Comparison of ENCODE assay signal across 36 cellular contexts in the genomic region with DNA sequence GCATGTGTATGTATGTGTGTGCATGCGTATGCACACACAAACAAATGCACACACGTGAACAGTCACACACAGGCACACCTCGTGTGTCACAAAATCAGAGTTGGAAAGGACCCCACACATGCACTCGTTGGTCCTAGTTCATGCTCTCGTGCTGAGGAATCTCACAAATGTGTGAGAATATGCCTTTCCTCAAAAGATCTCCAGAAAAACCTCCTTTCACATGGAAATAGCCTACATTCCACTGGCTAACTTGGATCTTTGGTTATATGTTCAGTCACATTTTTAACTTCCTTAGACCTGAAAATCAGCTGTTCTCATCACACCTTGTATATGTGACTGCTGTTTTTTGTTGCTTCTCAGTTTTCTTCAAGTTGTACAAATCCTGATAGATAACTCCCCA.
"Had no signal": no experiment of that assay in that cellular context is flagged by ENCODE, and none has a peak within 500 bp of the region (broad histone marks: within the 10 kb centered on the region; RNA-seq: fewer than 3 reads in every experiment).

No MANE protein-coding gene starts in this region.

- H3K4me1 Mint-ChIP-seq: activated CD4-positive, alpha-beta memory T cell treated with anti-CD3 and anti-CD28 coated beads, Interleukin-2, amount 10 ng/mL, durations not matched to agents 7 days and 5 days; activated CD4-positive, alpha-beta T cell treated with anti-CD3 and anti-CD28 coated beads for 36 hours; activated CD4-positive, alpha-beta T cell treated with anti-CD3 and anti-CD28 coated beads, Interleukin-2, amount 10 ng/mL, durations not matched to agents 7 days and 5 days; activated CD8-positive, alpha-beta memory T cell treated with anti-CD3 and anti-CD28 coated beads, Interleukin-2, amount 10 ng/mL, durations not matched to agents 7 days and 5 days; activated naive CD4-positive, alpha-beta T cell treated with anti-CD3 and anti-CD28 coated beads, Interleukin-2, amount 10 ng/mL, durations not matched to agents 7 days and 5 days; activated naive CD4-positive, alpha-beta T cell treated with anti-CD3 and anti-CD28 coated beads, Interleukin-2, amount 50 U/mL, for 24 hours; activated naive CD8-positive, alpha-beta T cell treated with anti-CD3 and anti-CD28 coated beads, Interleukin-2, amount 10 ng/mL, durations not matched to agents 7 days and 5 days; activated naive CD8-positive, alpha-beta T cell treated with anti-CD3 and anti-CD28 coated beads, Interleukin-2, amount 50 U/mL, for 24 hours; WTC11 had no signal

- H3K27me3 ChIP-seq: brain microvascular endothelial cell had no signal

- H3K9me3 ChIP-seq: body of pancreas, breast epithelium had no signal

- H3K27ac Mint-ChIP-seq: activated CD4-positive, alpha-beta memory T cell treated with anti-CD3 and anti-CD28 coated beads, Interleukin-2, amount 10 ng/mL, durations not matched to agents 7 days and 5 days; activated CD4-positive, alpha-beta T cell treated with anti-CD3 and anti-CD28 coated beads for 36 hours; activated CD4-positive, alpha-beta T cell treated with anti-CD3 and anti-CD28 coated beads, Interleukin-2, amount 10 ng/mL, durations not matched to agents 7 days and 5 days; activated CD8-positive, alpha-beta memory T cell treated with anti-CD3 and anti-CD28 coated beads, Interleukin-2, amount 10 ng/mL, durations not matched to agents 7 days and 5 days; activated CD8-positive, alpha-beta T cell treated with anti-CD3 and anti-CD28 coated beads, Interleukin-2, amount 10 ng/mL, durations not matched to agents 7 days and 5 days; activated naive CD4-positive, alpha-beta T cell treated with anti-CD3 and anti-CD28 coated beads, Interleukin-2, amount 10 ng/mL, durations not matched to agents 7 days and 5 days; activated naive CD4-positive, alpha-beta T cell treated with anti-CD3 and anti-CD28 coated beads, Interleukin-2, amount 50 U/mL, for 24 hours; activated naive CD8-positive, alpha-beta T cell; activated naive CD8-positive, alpha-beta T cell treated with anti-CD3 and anti-CD28 coated beads, Interleukin-2, amount 10 ng/mL, durations not matched to agents 7 days and 5 days; activated naive CD8-positive, alpha-beta T cell treated with anti-CD3 and anti-CD28 coated beads, Interleukin-2, amount 50 U/mL, for 24 hours; activated T-cell treated with anti-CD3 and anti-CD28 coated beads, Interleukin-2, amount 50 U/mL, for 24 hours; activated T-helper 2 cell treated with anti-CD3 and anti-CD28 coated beads, Interferon-gamma antibody, Interleukin-2, Interleukin-4, amounts not matched to agents 10 μg/mL and 5 μg/mL and 100 μg/mL, durations not matched to agents 14 hours and 24 hours and 36 hours; T-helper 1 cell treated with Interleukin-12 subunit alpha and Interleukin-12 subunit beta and Interleukin-4 antibody, amounts not matched to agents 30 μg/mL and 1 μg/mL, for 36 hours; T-helper 2 cell treated with Interferon-gamma antibody and Interleukin-4, amounts not matched to agents 5 μg/mL and 100 μg/mL, for 36 hours; WTC11 had no signal

- H3K36me3 Mint-ChIP-seq: activated CD8-positive, alpha-beta memory T cell treated with anti-CD3 and anti-CD28 coated beads, Interleukin-2, amount 10 ng/mL, durations not matched to agents 7 days and 5 days; activated naive CD4-positive, alpha-beta T cell treated with anti-CD3 and anti-CD28 coated beads, Interleukin-2, amount 10 ng/mL, durations not matched to agents 7 days and 5 days; activated naive CD4-positive, alpha-beta T cell treated with anti-CD3 and anti-CD28 coated beads, Interleukin-2, amount 50 U/mL, for 24 hours; activated naive CD8-positive, alpha-beta T cell; activated naive CD8-positive, alpha-beta T cell treated with anti-CD3 and anti-CD28 coated beads, Interleukin-2, amount 10 ng/mL, durations not matched to agents 7 days and 5 days had no signal

- ATAC-seq: activated CD4-positive, alpha-beta T cell treated with anti-CD3 and anti-CD28 coated beads for 36 hours; activated CD4-positive, CD25-positive, alpha-beta regulatory T cell treated with anti-CD3 and anti-CD28 coated beads, Interleukin-2, amount 50 U/mL, for 24 hours; activated CD8-positive, alpha-beta memory T cell treated with anti-CD3 and anti-CD28 coated beads, Interleukin-2, amount 10 ng/mL, durations not matched to agents 7 days and 5 days; activated CD8-positive, alpha-beta T cell treated with anti-CD3 and anti-CD28 coated beads, Interleukin-2, amount 10 ng/mL, durations not matched to agents 7 days and 5 days; activated naive CD8-positive, alpha-beta T cell treated with anti-CD3 and anti-CD28 coated beads, Interleukin-2, amount 50 U/mL, for 24 hours; body of pancreas; WTC11 had no signal

- H3K9me3 Mint-ChIP-seq: activated CD4-positive, alpha-beta memory T cell treated with anti-CD3 and anti-CD28 coated beads, Interleukin-2, amount 10 ng/mL, durations not matched to agents 7 days and 5 days; activated CD4-positive, alpha-beta T cell treated with anti-CD3 and anti-CD28 coated beads, Interleukin-2, amount 10 ng/mL, durations not matched to agents 7 days and 5 days; activated naive CD4-positive, alpha-beta T cell treated with anti-CD3 and anti-CD28 coated beads, Interleukin-2, amount 50 U/mL, for 24 hours; activated naive CD8-positive, alpha-beta T cell treated with anti-CD3 and anti-CD28 coated beads, Interleukin-2, amount 10 ng/mL, durations not matched to agents 7 days and 5 days; activated naive CD8-positive, alpha-beta T cell treated with anti-CD3 and anti-CD28 coated beads, Interleukin-2, amount 50 U/mL, for 24 hours; activated T-cell treated with anti-CD3 and anti-CD28 coated beads, Interleukin-2, amount 50 U/mL, for 24 hours; T-helper 2 cell treated with Interferon-gamma antibody and Interleukin-4, amounts not matched to agents 5 μg/mL and 100 μg/mL, for 36 hours had no signal

- H3K27ac ChIP-seq: body of pancreas, brain microvascular endothelial cell, breast epithelium, WERI-Rb-1 had no signal

- H3K4me1 ChIP-seq: body of pancreas, breast epithelium had no signal

- H3K27me3 Mint-ChIP-seq: activated CD4-positive, alpha-beta memory T cell treated with anti-CD3 and anti-CD28 coated beads, Interleukin-2, amount 10 ng/mL, durations not matched to agents 7 days and 5 days; activated CD4-positive, alpha-beta T cell treated with anti-CD3 and anti-CD28 coated beads, Interleukin-2, amount 10 ng/mL, durations not matched to agents 7 days and 5 days had no signal

- H3K36me3 ChIP-seq: brain microvascular endothelial cell, breast epithelium, WERI-Rb-1 had no signal

- H3K4me3 ChIP-seq: body of pancreas, breast epithelium had no signal

- DNase-seq: activated CD4-positive, alpha-beta memory T cell treated with anti-CD3 and anti-CD28 coated beads, Interleukin-2, amount 10 ng/mL, durations not matched to agents 7 days and 5 days; activated CD4-positive, alpha-beta T cell treated with anti-CD3 and anti-CD28 coated beads for 1 hour; activated CD4-positive, alpha-beta T cell treated with anti-CD3 and anti-CD28 coated beads for 36 hours; activated CD4-positive, alpha-beta T cell treated with anti-CD3 and anti-CD28 coated beads for 48 hours; activated CD4-positive, alpha-beta T cell treated with anti-CD3 and anti-CD28 coated beads, Interleukin-2, amount 10 ng/mL, durations not matched to agents 7 days and 5 days; activated CD4-positive, alpha-beta T cell treated with anti-CD3 and anti-CD28 coated beads, Interleukin-2, amount 50 U/mL, for 48 hours; activated CD4-positive, CD25-positive, alpha-beta regulatory T cell; activated CD8-positive, alpha-beta memory T cell treated with anti-CD3 and anti-CD28 coated beads for 24 hours; activated CD8-positive, alpha-beta memory T cell treated with anti-CD3 and anti-CD28 coated beads, Interleukin-2, amount 10 ng/mL, durations not matched to agents 7 days and 5 days; activated CD8-positive, alpha-beta memory T cell treated with anti-CD3 and anti-CD28 coated beads, Interleukin-2, amount 50 U/mL, for 48 hours; activated CD8-positive, alpha-beta T cell treated with anti-CD3 and anti-CD28 coated beads, Interleukin-2, amount 10 ng/mL, durations not matched to agents 7 days and 5 days; activated effector memory CD4-positive, alpha-beta T cell treated with Interleukin-2 at 50 U/mL for 16 hours; activated gamma-delta T cell; activated naive CD4-positive, alpha-beta T cell treated with anti-CD3 and anti-CD28 coated beads, Interleukin-2, amount 10 ng/mL, durations not matched to agents 7 days and 5 days; activated naive CD4-positive, alpha-beta T cell treated with Interleukin-2 at 50 U/mL for 16 hours; activated naive CD8-positive, alpha-beta T cell treated with anti-CD3 and anti-CD28 coated beads, Interleukin-2, amount 10 ng/mL, durations not matched to agents 7 days and 5 days; activated naive CD8-positive, alpha-beta T cell treated with anti-CD3 and anti-CD28 coated beads, Interleukin-2, amount 50 U/mL, for 24 hours; activated T-cell treated with anti-CD3 and anti-CD28 coated beads, Interleukin-2, amount 50 U/mL, for 24 hours; activated T-cell treated with anti-CD3 and anti-CD28 coated beads, Interleukin-2, amount 50 U/mL, for 48 hours; amygdala; anterior cingulate cortex; body of pancreas; brain microvascular endothelial cell; central memory CD4-positive, alpha-beta T cell; T-helper 1 cell; T-helper 2 cell; T-helper 9 cell; WERI-Rb-1 had no signal

- H3K4me3 Mint-ChIP-seq: activated CD4-positive, alpha-beta memory T cell treated with anti-CD3 and anti-CD28 coated beads, Interleukin-2, amount 10 ng/mL, durations not matched to agents 7 days and 5 days; activated CD4-positive, alpha-beta T cell treated with anti-CD3 and anti-CD28 coated beads for 36 hours; activated CD4-positive, alpha-beta T cell treated with anti-CD3 and anti-CD28 coated beads, Interleukin-2, amount 10 ng/mL, durations not matched to agents 7 days and 5 days; activated CD8-positive, alpha-beta memory T cell treated with anti-CD3 and anti-CD28 coated beads, Interleukin-2, amount 10 ng/mL, durations not matched to agents 7 days and 5 days; activated CD8-positive, alpha-beta T cell treated with anti-CD3 and anti-CD28 coated beads, Interleukin-2, amount 10 ng/mL, durations not matched to agents 7 days and 5 days; activated naive CD4-positive, alpha-beta T cell treated with anti-CD3 and anti-CD28 coated beads, Interleukin-2, amount 10 ng/mL, durations not matched to agents 7 days and 5 days; activated naive CD4-positive, alpha-beta T cell treated with anti-CD3 and anti-CD28 coated beads, Interleukin-2, amount 50 U/mL, for 24 hours; activated naive CD8-positive, alpha-beta T cell; activated naive CD8-positive, alpha-beta T cell treated with anti-CD3 and anti-CD28 coated beads, Interleukin-2, amount 10 ng/mL, durations not matched to agents 7 days and 5 days; activated naive CD8-positive, alpha-beta T cell treated with anti-CD3 and anti-CD28 coated beads, Interleukin-2, amount 50 U/mL, for 24 hours; activated T-cell treated with anti-CD3 and anti-CD28 coated beads, Interleukin-2, amount 50 U/mL, for 24 hours; T-helper 1 cell treated with Interleukin-12 subunit alpha and Interleukin-12 subunit beta and Interleukin-4 antibody, amounts not matched to agents 30 μg/mL and 1 μg/mL, for 36 hours; T-helper 2 cell treated with Interferon-gamma antibody and Interleukin-4, amounts not matched to agents 5 μg/mL and 100 μg/mL, for 36 hours; WTC11 had no signal
